ENCODE assay signal across 11 cellular contexts in the genomic region with DNA sequence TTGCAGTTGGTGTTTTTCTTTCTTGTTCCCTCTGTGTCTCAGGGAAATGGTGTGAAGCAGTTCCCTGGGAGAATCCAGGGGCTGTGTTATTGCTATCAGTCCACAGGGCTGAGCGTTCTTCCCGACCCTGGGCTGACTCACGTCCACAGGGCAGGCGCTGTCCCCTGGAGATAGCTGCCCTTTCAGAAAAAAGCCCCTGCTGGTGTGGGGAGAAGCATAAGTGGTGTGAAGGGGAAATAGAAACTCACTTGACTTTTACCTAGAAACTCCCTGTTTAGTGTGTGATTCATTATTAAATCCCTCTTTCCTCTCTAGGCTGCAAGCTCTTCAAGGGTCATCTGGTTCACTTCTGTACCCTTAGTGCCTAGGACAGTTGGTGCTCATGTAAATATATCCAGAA.
A peak's percentile ranks its signal among the peaks of the same experiment; 100 is the strongest.
DNase-seq lines count a peak whose midpoint lies in the region; ATAC-seq and TF ChIP-seq lines count a peak whose summit lies in the region.
"Had no signal": no experiment of that assay in that cellular context is flagged by ENCODE, and none has a peak within 500 bp of the region (broad histone marks: within the 10 kb centered on the region; RNA-seq: fewer than 3 reads in every experiment).

No MANE protein-coding gene starts in this region.

- no peak overlapping the region for H3K9ac ChIP-seq in SU-DHL-6 (ENCODE audit: low read length)

- TF ChIP-seq POLR2A in heart left ventricle (IDR thresholded peaks at IDR 0.05) (no peak), vagina (IDR thresholded peaks at IDR 0.05) (no peak)

- 55 to 68% (median 63%) methylated on average over 4 of the region's 4 CpGs for WGBS in heart left ventricle, 4 donors

- H3K9me3 ChIP-seq in cardiac muscle cell (ENCODE audit: low read depth) (no peaks in the 10 kb centered on the region), heart left ventricle (no peaks in the 10 kb centered on the region), SU-DHL-6 (ENCODE audit: insufficient read depth, low read length) (no peaks in the 10 kb centered on the region), vagina (no peaks in the 10 kb centered on the region)
- H3K9me3 ChIP-seq: BE2C had no signal

- no peaks in the 10 kb centered on the region for H3K9me2 ChIP-seq in SU-DHL-6 (replicated peaks; ENCODE audit: insufficient read depth, low read length)

- intact Hi-C loops in heart left ventricle (cut with DNase I) (loop anchor here in 1 of 10 donors (10.0 kb wide), 1 partner anchor 57 kb away; no protein-coding TSS in a partner anchor), vagina (cut with DNase I) (no loop called here)

- no peaks in the 10 kb centered on the region for H3K36me3 ChIP-seq in cardiac muscle cell
- no peaks in the 10 kb centered on the region for H3K36me3 ChIP-seq in heart left ventricle
- H3K36me3 ChIP-seq in SU-DHL-6 (ENCODE audit: low read length), result no peaks in the 10 kb centered on the region
- no peaks in the 10 kb centered on the region for H3K36me3 ChIP-seq in vagina
- H3K36me3 ChIP-seq: BE2C had no signal

- H3K79me2 ChIP-seq in SU-DHL-6 (ENCODE audit: insufficient read depth, low read length), result no peaks in the 10 kb centered on the region

- H3F3A ChIP-seq in SU-DHL-6 (ENCODE audit: insufficient read depth), result no peaks in the 10 kb centered on the region

- peak; percentile 45 to 71 for DNase-seq in cardiac muscle cell (ENCODE audit: low read depth in 1 of 2, low spot score in 1 of 2)
- DNase-seq in heart left ventricle, result no peak
- no peak for DNase-seq in OCI-M2 (lab: John Stamatoyannopoulos, UW; ENCODE audit: unreplicated experiment)
- DNase-seq in vagina (ENCODE audit: extremely low spot score in 2 of 2), result no peak
- DNase-seq in NCI-H2227 treated with DMSO at 0.1 percent for 48 hours (lab: John Stamatoyannopoulos, UW), result no peak
- no peak for DNase-seq in NCI-H2171 treated with DMSO at 0.1 percent for 48 hours (lab: John Stamatoyannopoulos, UW)
- DNase-seq: activated effector memory CD4-positive, alpha-beta T cell treated with Interleukin-2 at 50 U/mL for 16 hours; BE2C; T-helper 9 cell had no signal

- no peak for ATAC-seq in heart left ventricle
- ATAC-seq in HG02642 (IDR thresholded peaks at IDR 0.05; ENCODE audit: poor library complexity, unreplicated experiment), result peak; percentile 60

- H3K27me3 ChIP-seq in cardiac muscle cell (no peaks in the 10 kb centered on the region), heart left ventricle (no peaks in the 10 kb centered on the region), SU-DHL-6 (ENCODE audit: low read length) (no peaks in the 10 kb centered on the region), vagina (no peaks in the 10 kb centered on the region)
- H3K27me3 ChIP-seq: BE2C had no signal

- no peak overlapping the region for H3K27ac ChIP-seq in cardiac muscle cell
- H3K27ac ChIP-seq in heart left ventricle, result no peak overlapping the region
- H3K27ac ChIP-seq in SU-DHL-6 (ENCODE audit: low read depth, low read length), result no peak overlapping the region
- H3K27ac ChIP-seq in vagina, result no peak overlapping the region

- H2AFZ ChIP-seq in SU-DHL-6 (ENCODE audit: low read depth, low read length, severe bottlenecking), result peak overlapping the region; percentile 3

- TF ChIP-seq CTCF in cardiac muscle cell (IDR thresholded peaks at IDR 0.05; ENCODE audit: low read depth, low read length) (peak; percentile 7), heart left ventricle (IDR thresholded peaks at IDR 0.05) (no peak), SU-DHL-6 (IDR thresholded peaks at IDR 0.05; ENCODE audit: insufficient read depth, low read length, poor library complexity, severe bottlenecking) (no peak), vagina (IDR thresholded peaks at IDR 0.05) (no peak)

- H3K4me1 ChIP-seq in cardiac muscle cell (ENCODE audit: low read depth) (peaks cover 5% of the 10 kb centered on the region), heart left ventricle (no peaks in the 10 kb centered on the region), vagina (no peaks in the 10 kb centered on the region)
- H3K4me1 ChIP-seq: BE2C had no signal

- H3K4me3 ChIP-seq in cardiac muscle cell, result no peak overlapping the region
- no peak overlapping the region for H3K4me3 ChIP-seq in heart left ventricle
- H3K4me3 ChIP-seq in SU-DHL-6 (ENCODE audit: insufficient read depth, low read length, poor library complexity, severe bottlenecking), result no peak overlapping the region
- no peak overlapping the region for H3K4me3 ChIP-seq in vagina

- no peak overlapping the region for H3K4me2 ChIP-seq in SU-DHL-6 (ENCODE audit: low read depth, low read length, poor library complexity, severe bottlenecking)

- no peaks in the 10 kb centered on the region for H4K20me1 ChIP-seq in SU-DHL-6 (ENCODE audit: low read depth, low read length)

Comparison
In these comparisons a context has a peak if more than half of its experiments do, and no peak if none do; other contexts are left out.
1. DNase-seq: peak in cardiac muscle cell (2 of 2); none in heart left ventricle (0 of 5), OCI-M2 (single experiment), vagina (0 of 2), NCI-H2227 treated with DMSO at 0.1 percent for 48 hours (single experiment) and NCI-H2171 treated with DMSO at 0.1 percent for 48 hours (single experiment).